ENCODE assay signal across 8 cellular contexts in the genomic region with DNA sequence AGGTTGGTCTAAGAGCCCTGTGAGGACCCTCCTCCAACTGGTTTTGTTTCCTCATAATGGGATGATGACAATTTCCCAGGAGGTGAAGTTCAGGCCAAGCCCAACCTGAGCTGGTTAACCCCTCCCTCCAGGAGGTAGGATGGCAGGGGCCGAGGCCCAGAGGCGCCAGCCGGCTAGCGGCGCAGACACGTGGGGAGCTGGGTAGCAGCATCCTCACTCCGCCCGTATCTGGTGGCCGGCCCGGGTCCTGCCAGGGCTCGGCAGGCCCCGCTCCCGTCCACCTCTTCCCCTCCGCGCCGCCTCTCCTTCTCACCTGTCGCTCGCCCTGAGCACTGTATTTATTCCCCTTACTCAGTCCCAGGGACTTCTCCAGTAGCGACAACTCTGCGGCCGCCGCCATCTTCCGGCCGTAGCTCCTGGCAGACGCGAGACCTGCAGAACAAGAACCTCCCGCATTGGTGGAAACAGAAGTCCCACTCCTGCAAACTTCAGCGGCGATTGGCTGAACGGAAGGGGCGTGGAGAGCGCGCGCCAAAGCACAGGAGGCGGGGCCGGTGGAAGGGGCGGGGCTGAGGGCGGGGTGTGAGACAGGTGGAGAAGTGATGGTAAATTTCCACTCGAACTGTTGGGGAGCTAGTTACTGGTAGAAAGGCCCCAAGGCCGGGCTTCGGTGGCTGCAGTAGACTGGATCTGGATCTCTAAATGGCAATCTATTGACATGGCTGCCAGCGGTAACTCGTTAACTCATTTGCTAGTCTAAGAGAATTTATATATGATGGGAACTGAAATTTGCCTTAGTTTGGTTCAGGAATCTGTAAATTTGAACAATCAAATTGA. TPM values are rescaled to one million over a fixed set of nuclear protein-coding genes. Genes with fewer than 3 reads are reported as not detected.
A peak's percentile ranks its signal among the peaks of the same experiment; 100 is the strongest.
DNase-seq lines count a peak whose midpoint lies in the region; ATAC-seq lines count a peak whose summit lies in the region.

A gene (minus strand): TSS at position 427 of the 837 bp plus-strand sequence. CDS start 27 bp downstream, at position 400.

- peak within 1 kb of the TSS; percentile 82 for H3K18ac ChIP-seq in mesendoderm (ENCODE audit: low read length)

- H4K5ac ChIP-seq in mesendoderm (ENCODE audit: low read length) = peak within 1 kb of the TSS; percentile 62

- no peaks in the 10 kb centered on the region for H3K79me1 ChIP-seq in mesendoderm (ENCODE audit: low read length)

- H3K4ac ChIP-seq in mesendoderm (ENCODE audit: low read depth, low read length) = no peak within 1 kb of the TSS

- no CpG with 5 or more reads among the region's 43 CpGs for WGBS in mesendoderm (ENCODE audit: extremely low coverage, insufficient coverage, low lambda C conversion rate)

- H4K8ac ChIP-seq in mesendoderm (ENCODE audit: low read depth, low read length) = no peak within 1 kb of the TSS

- H3K9ac ChIP-seq in endocrine pancreas (ENCODE audit: control insufficient read depth, insufficient read depth, low read length) = peak within 1 kb of the TSS; percentile 76
- H3K9ac ChIP-seq in mesendoderm (ENCODE audit: low read length) = peak within 1 kb of the TSS; percentile 84

- H2AK5ac ChIP-seq in mesendoderm (ENCODE audit: low read length) = no peak within 1 kb of the TSS

- H3K27me3 ChIP-seq in endocrine pancreas (ENCODE audit: control insufficient read depth, insufficient read depth, low read length) = no peaks in the 10 kb centered on the region
- H3K27me3 ChIP-seq in mesendoderm (ENCODE audit: insufficient read depth, low read length, poor library complexity) = no peaks in the 10 kb centered on the region

- ATAC-seq in GM21390 (IDR thresholded peaks at IDR 0.05; ENCODE audit: unreplicated experiment) = peak; percentile 99

- peak within 1 kb of the TSS; percentile 87 for H3K56ac ChIP-seq in mesendoderm (ENCODE audit: low read length)

- in situ Hi-C loops in Caki2 (cut with HindIII; ENCODE audit: low pct_unique_long_range_greater_than_20kb, low sequenced_read_pairs) = no loop called here

- H3K79me2 ChIP-seq in mesendoderm (ENCODE audit: control insufficient read depth, insufficient read depth, low read length) = peaks cover 38% of the 10 kb centered on the region

- H2BK5ac ChIP-seq in mesendoderm (ENCODE audit: low read length) = peak within 1 kb of the TSS; percentile 12

- H3K4me3 ChIP-seq in endocrine pancreas (ENCODE audit: control insufficient read depth, insufficient read depth, low read length) = peak within 1 kb of the TSS; percentile 85
- peak within 1 kb of the TSS; percentile 69 for H3K4me3 ChIP-seq in mesendoderm (ENCODE audit: low read length)

- no peaks in the 10 kb centered on the region for H3K9me3 ChIP-seq in endocrine pancreas (ENCODE audit: control insufficient read depth, low read length)

- H2BK120ac ChIP-seq in mesendoderm (ENCODE audit: low read depth, low read length) = no peak within 1 kb of the TSS

- H3K36me3 ChIP-seq in endocrine pancreas (ENCODE audit: control insufficient read depth, insufficient read depth, low read length) (no peaks in the 10 kb centered on the region), mesendoderm (ENCODE audit: control insufficient read depth, insufficient read depth, low read length) (no peaks in the 10 kb centered on the region)

- H3K4me2 ChIP-seq in mesendoderm (ENCODE audit: low read length) = peak within 1 kb of the TSS; percentile 83

- H3K23ac ChIP-seq in mesendoderm (ENCODE audit: low read length) = no peak within 1 kb of the TSS

- H3K27ac ChIP-seq in mesendoderm (ENCODE audit: low read depth, low read length) = peak within 1 kb of the TSS; percentile 23

- H3K4me1 ChIP-seq in endocrine pancreas (ENCODE audit: control insufficient read depth, insufficient read depth, low read length) (peaks cover 5% of the 10 kb centered on the region), mesendoderm (ENCODE audit: control insufficient read depth, low read depth, low read length) (no peaks in the 10 kb centered on the region)

- DNase-seq in Caki2 (ENCODE audit: low read depth) (peak; percentile 94), HUDEP-2 (lab: John Stamatoyannopoulos, UW; ENCODE audit: unreplicated experiment in 76 of 76) (peak; percentile 60 to 99 (median 97)), NOMO-1 treated with dmso at 0.1 percent for 144 hours (lab: John Stamatoyannopoulos, UW; ENCODE audit: unreplicated experiment) (peak; percentile 96), mesendoderm (peak; percentile 99)
- DNase-seq in activated CD8-positive, alpha-beta memory T cell treated with anti-CD3 and anti-CD28 coated beads for 48 hours (ENCODE audit: low read depth in 2 of 3, low spot score in 2 of 3) = peak; percentile 92 to 96 (median 95)
- peak; percentile 97 for DNase-seq in stimulated activated CD8-positive, alpha-beta memory T cell treated with anti-CD3 and anti-CD28 coated beads, Interleukin-12 subunit alpha, Interleukin-12 subunit beta, amount 100 ng/mL, for 4 hours (ENCODE audit: low read depth)

- no peak within 1 kb of the TSS for H2BK15ac ChIP-seq in mesendoderm (replicated peaks; ENCODE audit: low read depth)

RNA-seq across cellular contexts. Expression of the gene that starts here (rescaled TPM):
- total RNA-seq in Caki2 (2014; rRNA removed; shearing (Covaris generic); ENCODE audit: low replicate concordance) = 217 TPM in 2 replicates
- polyA plus RNA-seq in mesendoderm (2013, experiment 1 of 2) = 137 TPM
- 150 TPM for polyA plus RNA-seq in mesendoderm (2013, experiment 2 of 2)

Comparison
In these comparisons a context has a peak if more than half of its experiments do, and no peak if none do; other contexts are left out.
1. Peak in every context shown above with its lines: DNase-seq, ATAC-seq, H3K4me3 ChIP-seq and H3K27ac ChIP-seq.